27 cellular contexts compared by ENCODE assay signal in the genomic region with DNA sequence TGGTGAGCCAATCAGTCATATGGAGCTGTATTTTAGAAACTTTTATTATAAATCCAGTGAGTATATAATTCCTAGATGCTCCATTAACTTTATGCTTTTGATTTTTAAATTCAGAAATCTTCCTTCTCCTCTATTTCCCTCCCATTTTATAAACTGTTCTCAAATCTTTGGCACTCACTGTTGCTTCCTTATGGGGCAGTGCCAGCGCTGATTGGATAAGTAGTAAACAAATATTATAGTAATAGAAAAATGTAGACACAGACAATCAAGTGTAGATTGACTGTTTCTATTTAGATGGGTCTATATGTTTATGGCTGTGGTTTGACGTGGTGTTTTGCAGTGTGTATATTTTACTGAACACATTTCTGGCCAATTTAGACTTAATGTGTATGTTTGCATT. TPM values are rescaled to one million over a fixed set of nuclear protein-coding genes. Genes with fewer than 3 reads are reported as not detected.
"Had no signal": no experiment of that assay in that cellular context is flagged by ENCODE, and none has a peak within 500 bp of the region (broad histone marks: within the 10 kb centered on the region; RNA-seq: fewer than 3 reads in every experiment).

No MANE protein-coding gene starts in this region.

- H3K4me3 Mint-ChIP-seq: activated CD4-positive, alpha-beta T cell treated with anti-CD3 and anti-CD28 coated beads, Interleukin-2, amount 10 ng/mL, durations not matched to agents 7 days and 5 days; activated CD8-positive, alpha-beta memory T cell treated with anti-CD3 and anti-CD28 coated beads, Interleukin-2, amount 10 ng/mL, durations not matched to agents 7 days and 5 days; activated CD8-positive, alpha-beta T cell treated with anti-CD3 and anti-CD28 coated beads for 36 hours; activated naive CD4-positive, alpha-beta T cell treated with anti-CD3 and anti-CD28 coated beads, Interleukin-2, amount 10 ng/mL, durations not matched to agents 7 days and 5 days; effector memory CD8-positive, alpha-beta T cell; naive thymus-derived CD8-positive, alpha-beta T cell; stimulated activated naive B cell treated with anti-CD40 and anti-IgM and Interleukin-4, amounts not matched to agents 10 μg/mL and 1 μg/mL and 100 μg/mL, for 72 hours had no signal

- DNase-seq: activated CD4-positive, alpha-beta T cell treated with anti-CD3 and anti-CD28 coated beads, Interleukin-2, amount 10 ng/mL, durations not matched to agents 7 days and 5 days; activated CD4-positive, CD25-positive, alpha-beta regulatory T cell treated with anti-CD3 and anti-CD28 coated beads, Interleukin-2, amount 50 U/mL, for 72 hours; activated CD8-positive, alpha-beta memory T cell treated with anti-CD3 and anti-CD28 coated beads, Interleukin-2, amount 10 ng/mL, durations not matched to agents 7 days and 5 days; activated CD8-positive, alpha-beta T cell treated with anti-CD3 and anti-CD28 coated beads for 36 hours; activated effector memory CD4-positive, alpha-beta T cell treated with anti-CD3 and anti-CD28 coated beads, Interleukin-2, amount 50 U/mL, for 16 hours; activated naive CD4-positive, alpha-beta T cell treated with anti-CD3 and anti-CD28 coated beads, Interleukin-2, amount 10 ng/mL, durations not matched to agents 7 days and 5 days; activated T-cell treated with anti-CD3 and anti-CD28 coated beads for 4 hours; amygdala; colonic mucosa; dorsolateral prefrontal cortex; effector memory CD8-positive, alpha-beta T cell; hypothalamus; left cardiac atrium; naive thymus-derived CD8-positive, alpha-beta T cell; right cardiac atrium; stimulated activated naive B cell treated with anti-CD40 and anti-IgM and Interleukin-4, amounts not matched to agents 10 μg/mL and 1 μg/mL and 100 μg/mL, for 72 hours; testis; trophoblast cell had no signal

- H3K27ac Mint-ChIP-seq: activated CD4-positive, alpha-beta T cell treated with anti-CD3 and anti-CD28 coated beads, Interleukin-2, amount 10 ng/mL, durations not matched to agents 7 days and 5 days; activated CD8-positive, alpha-beta memory T cell treated with anti-CD3 and anti-CD28 coated beads, Interleukin-2, amount 10 ng/mL, durations not matched to agents 7 days and 5 days; activated CD8-positive, alpha-beta T cell treated with anti-CD3 and anti-CD28 coated beads for 36 hours; activated naive CD4-positive, alpha-beta T cell treated with anti-CD3 and anti-CD28 coated beads, Interleukin-2, amount 10 ng/mL, durations not matched to agents 7 days and 5 days; effector memory CD8-positive, alpha-beta T cell; stimulated activated naive B cell treated with anti-CD40 and anti-IgM and Interleukin-4, amounts not matched to agents 10 μg/mL and 1 μg/mL and 100 μg/mL, for 72 hours had no signal

- H3K27ac ChIP-seq: colonic mucosa, dorsolateral prefrontal cortex, esophagus muscularis mucosa, skin epidermis, testis had no signal

- H3K36me3 Mint-ChIP-seq: activated CD8-positive, alpha-beta memory T cell treated with anti-CD3 and anti-CD28 coated beads, Interleukin-2, amount 10 ng/mL, durations not matched to agents 7 days and 5 days; activated naive CD4-positive, alpha-beta T cell treated with anti-CD3 and anti-CD28 coated beads, Interleukin-2, amount 10 ng/mL, durations not matched to agents 7 days and 5 days; naive thymus-derived CD8-positive, alpha-beta T cell; stimulated activated naive B cell treated with anti-CD40 and anti-IgM and Interleukin-4, amounts not matched to agents 10 μg/mL and 1 μg/mL and 100 μg/mL, for 72 hours had no signal

- H3K4me3 ChIP-seq: colonic mucosa, lung, skin epidermis, testis had no signal

- H3K36me3 ChIP-seq: colonic mucosa, esophagus muscularis mucosa had no signal

- H3K4me1 ChIP-seq: colonic mucosa, esophagus muscularis mucosa, testis had no signal

- H3K27me3 ChIP-seq: colonic mucosa, esophagus muscularis mucosa, testis had no signal

- H3K4me1 Mint-ChIP-seq: stimulated activated naive B cell treated with anti-CD40 and anti-IgM and Interleukin-4, amounts not matched to agents 10 μg/mL and 1 μg/mL and 100 μg/mL, for 72 hours had no signal

- H3K9me3 ChIP-seq: colonic mucosa, esophagus muscularis mucosa, testis had no signal

- FAIRE-seq: bronchial epithelial cell, frontal cortex, islet of Langerhans had no signal

- H3K9me3 Mint-ChIP-seq: activated CD4-positive, alpha-beta T cell treated with anti-CD3 and anti-CD28 coated beads, Interleukin-2, amount 10 ng/mL, durations not matched to agents 7 days and 5 days; activated CD8-positive, alpha-beta T cell treated with anti-CD3 and anti-CD28 coated beads for 36 hours; activated naive CD4-positive, alpha-beta T cell treated with anti-CD3 and anti-CD28 coated beads, Interleukin-2, amount 10 ng/mL, durations not matched to agents 7 days and 5 days; effector memory CD8-positive, alpha-beta T cell; naive thymus-derived CD8-positive, alpha-beta T cell; stimulated activated naive B cell treated with anti-CD40 and anti-IgM and Interleukin-4, amounts not matched to agents 10 μg/mL and 1 μg/mL and 100 μg/mL, for 72 hours had no signal

RNA-seq across cellular contexts. Expression of a gene that starts 36.6 kb away (rescaled TPM):
- total RNA-seq: activated CD4-positive, alpha-beta T cell treated with anti-CD3 and anti-CD28 coated beads, Interleukin-2, amount 10 ng/mL, durations not matched to agents 7 days and 5 days; activated CD8-positive, alpha-beta memory T cell treated with anti-CD3 and anti-CD28 coated beads, Interleukin-2, amount 10 ng/mL, durations not matched to agents 7 days and 5 days; activated CD8-positive, alpha-beta T cell treated with anti-CD3 and anti-CD28 coated beads for 36 hours; esophagus muscularis mucosa; left cardiac atrium; mesenteric fat pad; naive thymus-derived CD8-positive, alpha-beta T cell; pulmonary artery endothelial cell; right cardiac atrium; T-helper 2 cell treated with Interferon-gamma antibody and Interleukin-4, amounts not matched to agents 100 ng/mL and 5 ng/mL, for 36 hours had no signal
- polyA plus RNA-seq: naive thymus-derived CD8-positive, alpha-beta T cell; right cardiac atrium had no signal
